ENCODE assay signal across 8 cellular contexts in the genomic region with DNA sequence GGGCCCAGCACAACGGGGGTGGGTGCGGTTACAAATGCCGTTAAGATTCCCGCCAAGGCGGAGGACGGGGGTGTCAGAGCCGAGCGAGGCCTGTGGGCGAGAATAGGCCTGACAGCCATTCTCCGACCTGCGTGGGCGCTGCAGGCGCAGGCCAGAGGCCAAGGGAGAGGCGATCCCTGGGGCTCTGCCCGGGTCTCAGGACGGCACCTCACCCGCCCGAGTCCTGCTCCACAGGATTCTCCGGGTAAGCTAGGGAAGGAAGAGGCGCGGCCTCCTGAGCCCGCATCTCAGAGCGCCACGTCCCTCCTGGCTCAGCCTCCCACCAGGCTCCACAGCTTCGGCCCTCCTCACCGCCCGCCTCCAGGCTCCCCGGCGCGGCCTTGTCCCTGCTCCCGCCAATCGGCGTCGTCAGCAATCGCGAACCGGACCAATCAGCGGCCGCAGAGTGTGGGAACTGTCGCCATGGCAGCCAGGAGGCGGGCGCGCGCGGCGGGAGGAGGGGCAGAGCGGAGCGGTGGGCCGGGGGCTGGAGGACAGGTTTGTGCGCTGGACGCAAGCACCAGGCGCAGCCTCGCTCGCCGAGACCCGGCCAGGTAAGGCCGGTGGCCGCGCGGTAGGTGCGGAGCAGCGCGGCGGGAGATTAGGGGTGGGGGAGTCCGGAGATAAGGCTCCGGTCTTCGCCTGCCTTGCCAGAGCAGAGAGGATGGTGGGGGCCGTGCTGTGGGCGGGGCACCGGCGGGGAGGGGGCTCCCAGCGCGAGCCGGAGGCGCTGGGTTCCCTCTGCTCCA.
DNase-seq lines count a peak whose midpoint lies in the region; ATAC-seq lines count a peak whose summit lies in the region.

TSS of gene NUCB2 (plus strand) at position 504 of the 788 bp plus-strand sequence. CDS start 18,585 bp downstream, outside the sequence.

- no peaks in the 10 kb centered on the region for H3K9me3 ChIP-seq in BLaER1 treated with 17β-estradiol and CSF1 and Interleukin-3, amounts not matched to agents 10 nM and 100 nM (replicated peaks in 1 of 11)

- peak within 1 kb of the TSS; percentile 61 to 94 (median 88); a peak in 21 of 22 replicates for H3K27ac ChIP-seq in BLaER1 treated with 17β-estradiol and CSF1 and Interleukin-3, amounts not matched to agents 10 nM and 100 nM

- H3K4me3 ChIP-seq in BLaER1 treated with 17β-estradiol and CSF1 and Interleukin-3, amounts not matched to agents 10 nM and 100 nM: peak within 1 kb of the TSS; percentile 69 to 96 (median 82)

- H3K36me3 ChIP-seq in BLaER1 treated with 17β-estradiol and CSF1 and Interleukin-3, amounts not matched to agents 10 nM and 100 nM: peaks cover 0 to 13% (median 0%) of the 10 kb centered on the region in 11 experiments; a peak in 7 of 22 replicates

- H3K4me1 ChIP-seq in BLaER1 treated with 17β-estradiol and CSF1 and Interleukin-3, amounts not matched to agents 10 nM and 100 nM: peaks cover 14 to 41% (median 30%) of the 10 kb centered on the region in 10 experiments

- no peaks in the 10 kb centered on the region for H3K27me3 ChIP-seq in BLaER1 treated with 17β-estradiol and CSF1 and Interleukin-3, amounts not matched to agents 10 nM and 100 nM

- ATAC-seq in GM19351 (IDR thresholded peaks at IDR 0.05; ENCODE audit: unreplicated experiment) (peak; percentile 96), HG03521 (IDR thresholded peaks at IDR 0.05; ENCODE audit: unreplicated experiment) (peak; percentile 96)

- peak within 1 kb of the TSS; percentile 61 to 93 (median 90) for H3K4me2 ChIP-seq in BLaER1 treated with 17β-estradiol and CSF1 and Interleukin-3, amounts not matched to agents 10 nM and 100 nM

- H4K20me1 ChIP-seq in BLaER1 treated with 17β-estradiol and CSF1 and Interleukin-3, amounts not matched to agents 10 nM and 100 nM: no peaks in the 10 kb centered on the region

- DNase-seq in NCI-H748 (lab: John Stamatoyannopoulos, UW; ENCODE audit: unreplicated experiment): peak; percentile 99
- DNase-seq in activated CD4-positive, alpha-beta T cell treated with anti-CD3 and anti-CD28 coated beads, Interleukin-2, amount 50 U/mL, for 1 hour: peak; percentile 95
- peak; percentile 96 for DNase-seq in dedifferentiated amniotic fluid mesenchymal stem cell (ENCODE audit: extremely low spot score)
- peak; percentile 99 for DNase-seq in left kidney (ENCODE audit: low read depth, low spot score)
- peak; percentile 95 to 96 for DNase-seq in stimulated activated CD4-positive, alpha-beta T cell treated with anti-CD3 and anti-CD28 coated beads, Interleukin-2, amount 100 ng/mL, for 24 hours

- peak within 1 kb of the TSS; percentile 82 to 90 (median 87) for H3K9ac ChIP-seq in BLaER1 treated with 17β-estradiol and CSF1 and Interleukin-3, amounts not matched to agents 10 nM and 100 nM

Comparison
In these comparisons a context has a peak if more than half of its experiments do, and no peak if none do; other contexts are left out.
1. Peak in every context shown above with its lines: DNase-seq, ATAC-seq, H3K4me3 ChIP-seq and H3K27ac ChIP-seq.